Comparison of ENCODE assay signal across 1 cellular context in the genomic region with DNA sequence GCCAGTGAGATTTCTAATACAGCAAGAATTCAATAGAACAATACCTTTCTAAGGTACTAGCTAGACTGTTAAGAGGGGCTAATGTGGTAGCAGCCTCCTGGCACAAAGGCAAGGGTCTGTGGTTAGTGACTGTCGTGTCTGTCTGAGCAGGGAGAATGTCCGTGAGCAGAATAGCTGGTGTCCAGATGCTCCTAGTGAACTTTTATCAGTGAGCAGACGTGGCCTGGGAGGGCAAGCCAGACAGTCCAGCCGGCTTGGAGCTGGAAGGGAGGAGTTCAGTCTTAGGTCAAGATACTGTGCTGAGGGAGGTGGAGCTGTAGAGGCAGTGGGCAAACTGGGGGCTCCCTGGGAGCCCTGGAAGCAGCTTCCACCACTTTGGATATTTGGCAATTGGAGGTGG.
TF ChIP-seq lines count a peak whose summit lies in the region.

No MANE protein-coding gene starts in this region.

TF ChIP-seq in K562, 482 proteins besides CTCF, POLR2A, EP300 and RAD21 (continued from another document and continues in another):
- TF ChIP-seq, protein P1, sequence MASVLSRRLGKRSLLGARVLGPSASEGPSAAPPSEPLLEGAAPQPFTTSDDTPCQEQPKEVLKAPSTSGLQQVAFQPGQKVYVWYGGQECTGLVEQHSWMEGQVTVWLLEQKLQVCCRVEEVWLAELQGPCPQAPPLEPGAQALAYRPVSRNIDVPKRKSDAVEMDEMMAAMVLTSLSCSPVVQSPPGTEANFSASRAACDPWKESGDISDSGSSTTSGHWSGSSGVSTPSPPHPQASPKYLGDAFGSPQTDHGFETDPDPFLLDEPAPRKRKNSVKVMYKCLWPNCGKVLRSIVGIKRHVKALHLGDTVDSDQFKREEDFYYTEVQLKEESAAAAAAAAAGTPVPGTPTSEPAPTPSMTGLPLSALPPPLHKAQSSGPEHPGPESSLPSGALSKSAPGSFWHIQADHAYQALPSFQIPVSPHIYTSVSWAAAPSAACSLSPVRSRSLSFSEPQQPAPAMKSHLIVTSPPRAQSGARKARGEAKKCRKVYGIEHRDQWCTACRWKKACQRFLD (CRISPR knock-in tag; IDR thresholded peaks at IDR 0.05): peak; percentile 52; the same call in 1 of the 2 replicates
- TF ChIP-seq NUFIP1 (IDR thresholded peaks at IDR 0.05; ENCODE audit: partially characterized antibody): no peak
- TF ChIP-seq CC2D1A (IDR thresholded peaks at IDR 0.05): peak; percentile 27; the same call in 1 of the 2 replicates
- TF ChIP-seq, protein P2, sequence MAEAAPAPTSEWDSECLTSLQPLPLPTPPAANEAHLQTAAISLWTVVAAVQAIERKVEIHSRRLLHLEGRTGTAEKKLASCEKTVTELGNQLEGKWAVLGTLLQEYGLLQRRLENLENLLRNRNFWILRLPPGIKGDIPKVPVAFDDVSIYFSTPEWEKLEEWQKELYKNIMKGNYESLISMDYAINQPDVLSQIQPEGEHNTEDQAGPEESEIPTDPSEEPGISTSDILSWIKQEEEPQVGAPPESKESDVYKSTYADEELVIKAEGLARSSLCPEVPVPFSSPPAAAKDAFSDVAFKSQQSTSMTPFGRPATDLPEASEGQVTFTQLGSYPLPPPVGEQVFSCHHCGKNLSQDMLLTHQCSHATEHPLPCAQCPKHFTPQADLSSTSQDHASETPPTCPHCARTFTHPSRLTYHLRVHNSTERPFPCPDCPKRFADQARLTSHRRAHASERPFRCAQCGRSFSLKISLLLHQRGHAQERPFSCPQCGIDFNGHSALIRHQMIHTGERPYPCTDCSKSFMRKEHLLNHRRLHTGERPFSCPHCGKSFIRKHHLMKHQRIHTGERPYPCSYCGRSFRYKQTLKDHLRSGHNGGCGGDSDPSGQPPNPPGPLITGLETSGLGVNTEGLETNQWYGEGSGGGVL (CRISPR knock-in tag; IDR thresholded peaks at IDR 0.05): no peak
- no peak for TF ChIP-seq ZNF12 (CRISPR knock-in tag; IDR thresholded peaks at IDR 0.05)
- no peak for TF ChIP-seq ZNF280A (IDR thresholded peaks at IDR 0.05; ENCODE audit: low read depth, partially characterized antibody)
- TF ChIP-seq ZNF583 (CRISPR knock-in tag; IDR thresholded peaks at IDR 0.05): no peak
- TF ChIP-seq, protein P3, sequence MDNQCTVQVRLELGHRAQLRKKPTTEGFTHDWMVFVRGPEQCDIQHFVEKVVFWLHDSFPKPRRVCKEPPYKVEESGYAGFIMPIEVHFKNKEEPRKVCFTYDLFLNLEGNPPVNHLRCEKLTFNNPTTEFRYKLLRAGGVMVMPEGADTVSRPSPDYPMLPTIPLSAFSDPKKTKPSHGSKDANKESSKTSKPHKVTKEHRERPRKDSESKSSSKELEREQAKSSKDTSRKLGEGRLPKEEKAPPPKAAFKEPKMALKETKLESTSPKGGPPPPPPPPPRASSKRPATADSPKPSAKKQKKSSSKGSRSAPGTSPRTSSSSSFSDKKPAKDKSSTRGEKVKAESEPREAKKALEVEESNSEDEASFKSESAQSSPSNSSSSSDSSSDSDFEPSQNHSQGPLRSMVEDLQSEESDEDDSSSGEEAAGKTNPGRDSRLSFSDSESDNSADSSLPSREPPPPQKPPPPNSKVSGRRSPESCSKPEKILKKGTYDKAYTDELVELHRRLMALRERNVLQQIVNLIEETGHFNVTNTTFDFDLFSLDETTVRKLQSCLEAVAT (IDR thresholded peaks at IDR 0.05): 0 out of 4 replicates have a peak, but pooled peaks of 1 of the 2 experiments have one; percentile 21
- peak; percentile 37; the same call in 1 of the 2 replicates for TF ChIP-seq SMARCA4 (IDR thresholded peaks at IDR 0.05)
- TF ChIP-seq, protein P4, sequence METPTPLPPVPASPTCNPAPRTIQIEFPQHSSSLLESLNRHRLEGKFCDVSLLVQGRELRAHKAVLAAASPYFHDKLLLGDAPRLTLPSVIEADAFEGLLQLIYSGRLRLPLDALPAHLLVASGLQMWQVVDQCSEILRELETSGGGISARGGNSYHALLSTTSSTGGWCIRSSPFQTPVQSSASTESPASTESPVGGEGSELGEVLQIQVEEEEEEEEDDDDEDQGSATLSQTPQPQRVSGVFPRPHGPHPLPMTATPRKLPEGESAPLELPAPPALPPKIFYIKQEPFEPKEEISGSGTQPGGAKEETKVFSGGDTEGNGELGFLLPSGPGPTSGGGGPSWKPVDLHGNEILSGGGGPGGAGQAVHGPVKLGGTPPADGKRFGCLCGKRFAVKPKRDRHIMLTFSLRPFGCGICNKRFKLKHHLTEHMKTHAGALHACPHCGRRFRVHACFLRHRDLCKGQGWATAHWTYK (CRISPR knock-in tag; IDR thresholded peaks at IDR 0.05): no peak
- TF ChIP-seq POLR2AphosphoS2 (IDR thresholded peaks at IDR 0.05; ENCODE audit: low read length): no peak
- TF ChIP-seq POU5F1 (IDR thresholded peaks at IDR 0.05; ENCODE audit: borderline replicate concordance, low read depth, low read length, partially characterized antibody): no peak
- TF ChIP-seq ARNT (IDR thresholded peaks at IDR 0.05): no peak
- TF ChIP-seq ZEB2 (IDR thresholded peaks at IDR 0.05): peak; percentile 18; the same call in 1 of the 2 replicates
- TF ChIP-seq, protein P5, sequence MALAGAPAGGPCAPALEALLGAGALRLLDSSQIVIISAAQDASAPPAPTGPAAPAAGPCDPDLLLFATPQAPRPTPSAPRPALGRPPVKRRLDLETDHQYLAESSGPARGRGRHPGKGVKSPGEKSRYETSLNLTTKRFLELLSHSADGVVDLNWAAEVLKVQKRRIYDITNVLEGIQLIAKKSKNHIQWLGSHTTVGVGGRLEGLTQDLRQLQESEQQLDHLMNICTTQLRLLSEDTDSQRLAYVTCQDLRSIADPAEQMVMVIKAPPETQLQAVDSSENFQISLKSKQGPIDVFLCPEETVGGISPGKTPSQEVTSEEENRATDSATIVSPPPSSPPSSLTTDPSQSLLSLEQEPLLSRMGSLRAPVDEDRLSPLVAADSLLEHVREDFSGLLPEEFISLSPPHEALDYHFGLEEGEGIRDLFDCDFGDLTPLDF (CRISPR knock-in tag; IDR thresholded peaks at IDR 0.05): no peak
- TF ChIP-seq, protein P6, sequence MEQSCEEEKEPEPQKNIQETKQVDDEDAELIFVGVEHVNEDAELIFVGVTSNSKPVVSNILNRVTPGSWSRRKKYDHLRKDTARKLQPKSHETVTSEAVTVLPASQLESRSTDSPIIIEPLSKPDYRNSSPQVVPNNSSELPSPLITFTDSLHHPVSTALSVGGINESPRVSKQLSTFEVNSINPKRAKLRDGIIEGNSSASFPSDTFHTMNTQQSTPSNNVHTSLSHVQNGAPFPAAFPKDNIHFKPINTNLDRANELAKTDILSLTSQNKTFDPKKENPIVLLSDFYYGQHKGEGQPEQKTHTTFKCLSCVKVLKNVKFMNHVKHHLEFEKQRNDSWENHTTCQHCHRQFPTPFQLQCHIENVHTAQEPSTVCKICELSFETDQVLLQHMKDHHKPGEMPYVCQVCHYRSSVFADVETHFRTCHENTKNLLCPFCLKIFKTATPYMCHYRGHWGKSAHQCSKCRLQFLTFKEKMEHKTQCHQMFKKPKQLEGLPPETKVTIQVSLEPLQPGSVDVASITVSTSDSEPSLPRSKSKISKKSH (CRISPR knock-in tag; IDR thresholded peaks at IDR 0.05): no peak
- no peak; a peak in 1 of 4 replicates for TF ChIP-seq NRF1 (conservative IDR thresholded peaks at IDR 0.05 in 1 of 2, IDR thresholded peaks at IDR 0.05 in 1 of 2)
- no peak for TF ChIP-seq ELF4 (CRISPR knock-in tag; IDR thresholded peaks at IDR 0.05)
- TF ChIP-seq KLF16 (IDR thresholded peaks at IDR 0.05): peak; percentile 56; the same call in 1 of the 2 replicates
- peak; percentile 49; the same call in 1 of the 2 replicates for TF ChIP-seq CTBP1 (IDR thresholded peaks at IDR 0.05; ENCODE audit: borderline replicate concordance)
- TF ChIP-seq FOSL1 (tag; conservative IDR thresholded peaks at IDR 0.05): no peak
- TF ChIP-seq ZNF511 (CRISPR knock-in tag; IDR thresholded peaks at IDR 0.05): no peak
- TF ChIP-seq ZNF384 (IDR thresholded peaks at IDR 0.05; ENCODE audit: low read depth, low read length): no peak
- peak; percentile 90 for TF ChIP-seq CBFA2T2 (conservative IDR thresholded peaks at IDR 0.05)
- TF ChIP-seq TRIM24 (IDR thresholded peaks at IDR 0.05): peak; percentile 23 to 57; a peak in 1 of 4 replicates
- TF ChIP-seq ATF7 (IDR thresholded peaks at IDR 0.05): no peak
- TF ChIP-seq TAL1 (IDR thresholded peaks at IDR 0.05): peak; percentile 80
- no peak for TF ChIP-seq ZNF165 (CRISPR knock-in tag; IDR thresholded peaks at IDR 0.05; ENCODE audit: borderline replicate concordance)
- peak; percentile 37 for TF ChIP-seq CXXC5 (CRISPR knock-in tag; IDR thresholded peaks at IDR 0.05)
- TF ChIP-seq ZNF24 (IDR thresholded peaks at IDR 0.05): 0 out of 2 replicates have a peak, but pooled peaks have one; percentile 37
- TF ChIP-seq NR2C2 (CRISPR knock-in tag; IDR thresholded peaks at IDR 0.05): no peak
- peak; percentile 53; the same call in 1 of the 2 replicates for TF ChIP-seq NR2C2 (tag; IDR thresholded peaks at IDR 0.05)
- TF ChIP-seq GTF2E2 (tag; IDR thresholded peaks at IDR 0.05): no peak
- TF ChIP-seq TRIM28 (IDR thresholded peaks at IDR 0.05): no peak
- TF ChIP-seq, protein P7, sequence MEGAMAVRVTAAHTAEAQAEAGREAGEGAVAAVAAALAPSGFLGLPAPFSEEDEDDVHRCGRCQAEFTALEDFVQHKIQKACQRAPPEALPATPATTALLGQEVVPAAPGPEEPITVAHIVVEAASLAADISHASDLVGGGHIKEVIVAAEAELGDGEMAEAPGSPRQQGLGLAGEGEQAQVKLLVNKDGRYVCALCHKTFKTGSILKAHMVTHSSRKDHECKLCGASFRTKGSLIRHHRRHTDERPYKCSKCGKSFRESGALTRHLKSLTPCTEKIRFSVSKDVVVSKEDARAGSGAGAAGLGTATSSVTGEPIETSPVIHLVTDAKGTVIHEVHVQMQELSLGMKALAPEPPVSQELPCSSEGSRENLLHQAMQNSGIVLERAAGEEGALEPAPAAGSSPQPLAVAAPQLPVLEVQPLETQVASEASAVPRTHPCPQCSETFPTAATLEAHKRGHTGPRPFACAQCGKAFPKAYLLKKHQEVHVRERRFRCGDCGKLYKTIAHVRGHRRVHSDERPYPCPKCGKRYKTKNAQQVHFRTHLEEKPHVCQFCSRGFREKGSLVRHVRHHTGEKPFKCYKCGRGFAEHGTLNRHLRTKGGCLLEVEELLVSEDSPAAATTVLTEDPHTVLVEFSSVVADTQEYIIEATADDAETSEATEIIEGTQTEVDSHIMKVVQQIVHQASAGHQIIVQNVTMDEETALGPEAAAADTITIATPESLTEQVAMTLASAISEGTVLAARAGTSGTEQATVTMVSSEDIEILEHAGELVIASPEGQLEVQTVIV (CRISPR knock-in tag; IDR thresholded peaks at IDR 0.05; ENCODE audit: borderline replicate concordance): no peak
- TF ChIP-seq SETDB1 (IDR thresholded peaks at IDR 0.05; ENCODE audit: low read length): no peak
- TF ChIP-seq GTF3C2 (IDR thresholded peaks at IDR 0.05; ENCODE audit: borderline replicate concordance, extremely low read depth, insufficient read length): no peak
- TF ChIP-seq RUNX1 (IDR thresholded peaks at IDR 0.05; ENCODE audit: low read depth): no peak
- TF ChIP-seq SMC3 (conservative IDR thresholded peaks at IDR 0.05; ENCODE audit: insufficient read depth, low read depth, low read length): no peak
- TF ChIP-seq KDM5B (IDR thresholded peaks at IDR 0.05; ENCODE audit: insufficient replicate concordance, low read depth, low read length): no peak
- TF ChIP-seq ARID1B (IDR thresholded peaks at IDR 0.05): peak; percentile 82
- peak; percentile 94 for TF ChIP-seq CBFA2T3 (IDR thresholded peaks at IDR 0.05)
- no peak for TF ChIP-seq FOXA3 (CRISPR knock-in tag; conservative IDR thresholded peaks at IDR 0.05 in 1 of 2, IDR thresholded peaks at IDR 0.05 in 1 of 2)
